1 cellular context compared by ENCODE assay signal in genomic region chr12:25100203-25100602, GRCh38.
TF ChIP-seq lines count a peak whose summit lies in the region.

No MANE protein-coding gene starts in this region.

TF ChIP-seq in K562, 482 proteins besides CTCF, POLR2A, EP300 and RAD21 (continued from another document):
- no peak for TF ChIP-seq ZNF407 (IDR thresholded peaks at IDR 0.05; ENCODE audit: low read depth)
- no peak for TF ChIP-seq MNT (conservative IDR thresholded peaks at IDR 0.05)
- TF ChIP-seq C11orf30 (IDR thresholded peaks at IDR 0.05; ENCODE audit: low read depth) = peak; percentile 88
- no peak for TF ChIP-seq ZNF707 (CRISPR knock-in tag; conservative IDR thresholded peaks at IDR 0.05)
- no peak for TF ChIP-seq SIN3A (IDR thresholded peaks at IDR 0.05; ENCODE audit: borderline replicate concordance in 2 of 2, control insufficient read depth in 1 of 2, low read depth in 2 of 2, low read length in 2 of 2)
- TF ChIP-seq ZNF232 (CRISPR knock-in tag; IDR thresholded peaks at IDR 0.05) = no peak
- peak; percentile 71 for TF ChIP-seq NFE2 (IDR thresholded peaks at IDR 0.05; ENCODE audit: low read depth)
- TF ChIP-seq MGA (IDR thresholded peaks at IDR 0.05) = no peak
- TF ChIP-seq NFE2L1 (tag; IDR thresholded peaks at IDR 0.05; ENCODE audit: borderline replicate concordance, low read depth) = peak; percentile 71
- TF ChIP-seq ZKSCAN1 (IDR thresholded peaks at IDR 0.05; ENCODE audit: low read depth, low read length) = no peak
- TF ChIP-seq IRF2 (CRISPR knock-in tag; IDR thresholded peaks at IDR 0.05) = no peak
- TF ChIP-seq U2AF1 (optimal IDR thresholded peaks at IDR 0.05; ENCODE audit: low read depth, low read length) = no peak
- TF ChIP-seq IRF1 (CRISPR knock-in tag; IDR thresholded peaks at IDR 0.05; ENCODE audit: borderline replicate concordance) = no peak
- no peak for TF ChIP-seq MECOM (CRISPR knock-in tag; IDR thresholded peaks at IDR 0.05)
- TF ChIP-seq FOXM1 (IDR thresholded peaks at IDR 0.05; ENCODE audit: low read depth) = no peak
- TF ChIP-seq FOXM1 (CRISPR knock-in tag; IDR thresholded peaks at IDR 0.05; ENCODE audit: low read depth) = no peak
- TF ChIP-seq TCF7L2 (IDR thresholded peaks at IDR 0.05; ENCODE audit: low read depth, low read length) = no peak
- TF ChIP-seq MAFG (tag; conservative IDR thresholded peaks at IDR 0.05) = peak; percentile 92
- TF ChIP-seq ARID1B (IDR thresholded peaks at IDR 0.05) = no peak
- TF ChIP-seq MAFF (IDR thresholded peaks at IDR 0.05; ENCODE audit: low read length) = peak; percentile 77
- no peak for TF ChIP-seq WHSC1 (IDR thresholded peaks at IDR 0.05; ENCODE audit: low read length)
- TF ChIP-seq TRIM24 (IDR thresholded peaks at IDR 0.05) = peak in 1 of 2 experiments; percentile 22; a peak in 1 of 4 replicates
- TF ChIP-seq ZBTB12 (CRISPR knock-in tag; IDR thresholded peaks at IDR 0.05) = no peak
- TF ChIP-seq ZNF316 (IDR thresholded peaks at IDR 0.05) = peak; percentile 92
- TF ChIP-seq BACH1 (tag; IDR thresholded peaks at IDR 0.05) = peak; percentile 53; the same call in 1 of the 2 replicates
- TF ChIP-seq KLF6 (CRISPR knock-in tag; IDR thresholded peaks at IDR 0.05; ENCODE audit: borderline replicate concordance) = no peak
- no peak for TF ChIP-seq POLR2AphosphoS2 (IDR thresholded peaks at IDR 0.05; ENCODE audit: low read length)
